ENCODE assay signal across 8 cellular contexts in the genomic region with DNA sequence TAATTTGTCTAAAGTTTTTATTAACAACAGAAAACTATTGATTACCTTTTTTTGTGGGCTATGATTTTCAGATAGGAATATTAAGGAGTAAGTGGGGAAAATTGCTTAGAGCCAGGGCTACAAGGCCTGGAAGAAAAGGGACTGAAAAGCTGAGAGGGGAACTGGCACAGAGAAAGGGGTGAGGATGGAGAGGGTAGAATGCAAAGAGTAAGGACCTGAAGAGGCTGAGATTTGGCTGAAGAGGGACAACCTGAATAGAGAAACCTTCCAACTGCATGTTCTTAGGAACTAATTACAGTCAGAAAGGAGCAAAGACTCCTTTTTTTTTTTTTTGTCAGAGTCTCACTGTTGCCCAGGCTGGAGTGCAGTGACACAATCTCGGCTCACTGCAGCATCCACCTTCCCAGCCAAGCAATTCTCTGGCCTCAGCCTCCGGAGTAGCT. TPM values are rescaled to one million over a fixed set of nuclear protein-coding genes. Genes with fewer than 3 reads are reported as not detected.
DNase-seq lines count a peak whose midpoint lies in the region; ATAC-seq and TF ChIP-seq lines count a peak whose summit lies in the region.

No MANE protein-coding gene starts in this region.

- H3K27me3 ChIP-seq in breast epithelium (no peaks in the 10 kb centered on the region), muscle layer of duodenum (ENCODE audit: low read depth, low read length) (no peaks in the 10 kb centered on the region)

- H3K4me3 Mint-ChIP-seq in IgD-negative memory B cell = peak overlapping the region; percentile 96 to 99 (median 97)

- peaks cover 4% of the 10 kb centered on the region for H3K36me3 Mint-ChIP-seq in IgD-negative memory B cell

- H3K9me3 Mint-ChIP-seq in IgD-negative memory B cell = peaks cover 0 to 9% (median 1%) of the 10 kb centered on the region in 3 donors

- intact Hi-C loops in breast epithelium (cut with DNase I; ENCODE audit: low total_unique reads) = no loop called here

- no peak for TF ChIP-seq POLR2A in breast epithelium (IDR thresholded peaks at IDR 0.05)

- no peaks in the 10 kb centered on the region for H3K36me3 ChIP-seq in breast epithelium
- H3K36me3 ChIP-seq in muscle layer of duodenum (ENCODE audit: control insufficient read depth in 1 of 2, insufficient read depth in 2 of 2, low read length in 2 of 2) = no peaks in the 10 kb centered on the region

- peak overlapping the region; percentile 66 for H3K4me3 ChIP-seq in AG10803 (ENCODE audit: low read length)
- H3K4me3 ChIP-seq in breast epithelium = peak overlapping the region; percentile 40 to 69 (median 48)
- peak overlapping the region; percentile 65 to 74 for H3K4me3 ChIP-seq in muscle layer of duodenum (ENCODE audit: low read depth in 1 of 2, low read length in 2 of 2)

- no peak for TF ChIP-seq CTCF in AG10803 (conservative IDR thresholded peaks at IDR 0.05; ENCODE audit: low read length)
- no peak for TF ChIP-seq CTCF in breast epithelium (IDR thresholded peaks at IDR 0.05)

- H3K27me3 Mint-ChIP-seq in IgD-negative memory B cell = no peaks in the 10 kb centered on the region

- H3K27ac Mint-ChIP-seq in IgD-negative memory B cell = peak overlapping the region; percentile 98 to 99 (median 99)

- peaks cover 47 to 57% (median 52%) of the 10 kb centered on the region in 3 donors for H3K4me1 Mint-ChIP-seq in IgD-negative memory B cell

- H3K27ac ChIP-seq in breast epithelium (peak overlapping the region; percentile 92 to 94), muscle layer of duodenum (ENCODE audit: low read length) (peak overlapping the region; percentile 99)

- no peak for ATAC-seq in HG02678 (IDR thresholded peaks at IDR 0.05; ENCODE audit: unreplicated experiment)

- no peaks in the 10 kb centered on the region for H3K9me3 ChIP-seq in breast epithelium
- no peaks in the 10 kb centered on the region for H3K9me3 ChIP-seq in muscle layer of duodenum (ENCODE audit: control insufficient read depth in 1 of 2, low read length in 2 of 2)

- DNase-seq in AG10803 (ENCODE audit: low read depth) = no peak
- DNase-seq in breast epithelium (ENCODE audit: low spot score in 2 of 2) = no peak
- no peak for DNase-seq in activated gamma-delta T cell (lab: John Stamatoyannopoulos, UW)
- no peak for DNase-seq in KG1 (lab: John Stamatoyannopoulos, UW)
- DNase-seq in inferior parietal cortex (ENCODE audit: extremely low spot score) = no peak

- H3K4me1 ChIP-seq in breast epithelium (no peaks in the 10 kb centered on the region), muscle layer of duodenum (ENCODE audit: control insufficient read depth in 1 of 2, insufficient read depth in 2 of 2, low read length in 2 of 2) (peaks cover 3 to 7% of the 10 kb centered on the region in 2 donors)

RNA-seq across cellular contexts. Expression of gene BTN2A1, which starts 16.7 kb away (rescaled TPM):
- 16.9 TPM for polyA plus RNA-seq in IgD-negative memory B cell
- 10 to 100 TPM; 10.6 to 19.6 (median 14.1) TPM for total RNA-seq in breast epithelium

RNA-seq across cellular contexts. Expression of gene BTN1A1, which starts 25.6 kb away (rescaled TPM):
- 3.7 TPM for polyA plus RNA-seq in IgD-negative memory B cell
- total RNA-seq in breast epithelium = not detected

RNA-seq across cellular contexts. Expression of gene BTN3A3, which starts 34.2 kb away (rescaled TPM):
- 36.3 TPM for polyA plus RNA-seq in IgD-negative memory B cell
- total RNA-seq in breast epithelium = 10 to 100 TPM in 2 of 3 donors, 1 to 10 TPM in 1; 7.4 to 18.0 (median 12.5) TPM
